ENCODE assay signal across 8 cellular contexts in genomic region chr19:57813919-57814504, GRCh38. TPM values are rescaled to one million over a fixed set of nuclear protein-coding genes. Genes with fewer than 3 reads are reported as not detected.
DNase-seq lines count a peak whose midpoint lies in the region; ATAC-seq and TF ChIP-seq lines count a peak whose summit lies in the region.

No MANE protein-coding gene starts in this region.

- H3K27ac Mint-ChIP-seq in T-helper 1 cell treated with Interleukin-12 subunit alpha and Interleukin-12 subunit beta and Interleukin-4 antibody, amounts not matched to agents 30 μg/mL and 1 μg/mL, for 36 hours, result peak overlapping the region; percentile 93

- H3K4me3 Mint-ChIP-seq in T-helper 1 cell treated with Interleukin-12 subunit alpha and Interleukin-12 subunit beta and Interleukin-4 antibody, amounts not matched to agents 30 μg/mL and 1 μg/mL, for 36 hours, result peak overlapping the region; percentile 94

- H3K27me3 ChIP-seq in ascending aorta (no peaks in the 10 kb centered on the region), thoracic aorta (replicated peaks; ENCODE audit: insufficient read depth) (no peaks in the 10 kb centered on the region)

- peaks cover 35% of the 10 kb centered on the region for H3K4me1 Mint-ChIP-seq in T-helper 1 cell treated with Interleukin-12 subunit alpha and Interleukin-12 subunit beta and Interleukin-4 antibody, amounts not matched to agents 30 μg/mL and 1 μg/mL, for 36 hours (ENCODE audit: low read depth)

- peaks cover 10 to 18% of the 10 kb centered on the region in 2 donors for H3K36me3 ChIP-seq in ascending aorta
- peaks cover 3% of the 10 kb centered on the region for H3K36me3 ChIP-seq in thoracic aorta

- no peaks in the 10 kb centered on the region for H3K27me3 Mint-ChIP-seq in T-helper 1 cell treated with Interleukin-12 subunit alpha and Interleukin-12 subunit beta and Interleukin-4 antibody, amounts not matched to agents 30 μg/mL and 1 μg/mL, for 36 hours (ENCODE audit: low read depth)

- H3K9me3 Mint-ChIP-seq in T-helper 1 cell treated with Interleukin-12 subunit alpha and Interleukin-12 subunit beta and Interleukin-4 antibody, amounts not matched to agents 30 μg/mL and 1 μg/mL, for 36 hours, result no peaks in the 10 kb centered on the region

- no peak for TF ChIP-seq CTCF in ascending aorta (IDR thresholded peaks at IDR 0.05)
- TF ChIP-seq CTCF in thoracic aorta (IDR thresholded peaks at IDR 0.05), result no peak

- no peaks in the 10 kb centered on the region for H3K9me3 ChIP-seq in ascending aorta
- H3K9me3 ChIP-seq in thoracic aorta, result no peaks in the 10 kb centered on the region

- ATAC-seq in left colon (peak; percentile 60), thoracic aorta (ENCODE audit: insufficient number of reproducible peaks, low FRiP score, low read depth) (no peak), GM18909 (IDR thresholded peaks at IDR 0.05; ENCODE audit: poor library complexity, unreplicated experiment) (no peak), HG02981 (IDR thresholded peaks at IDR 0.05; ENCODE audit: unreplicated experiment) (no peak)

- peaks cover 19% of the 10 kb centered on the region for H3K36me3 Mint-ChIP-seq in T-helper 1 cell treated with Interleukin-12 subunit alpha and Interleukin-12 subunit beta and Interleukin-4 antibody, amounts not matched to agents 30 μg/mL and 1 μg/mL, for 36 hours (ENCODE audit: low read depth)

- H3K27ac ChIP-seq in ascending aorta (peak overlapping the region; percentile 71 to 75), thoracic aorta (peak overlapping the region in 1 of 2 donors; percentile 72)

- H3K4me1 ChIP-seq in ascending aorta, result peaks cover 2 to 8% of the 10 kb centered on the region in 2 donors
- H3K4me1 ChIP-seq in thoracic aorta (ENCODE audit: control insufficient read depth in 1 of 2, low read depth in 2 of 2), result peaks cover 7 to 26% of the 10 kb centered on the region in 2 donors

- H3K4me3 ChIP-seq in ascending aorta (peak overlapping the region; percentile 85 to 87), thoracic aorta (peak overlapping the region; percentile 88)

- DNase-seq in T-helper 1 cell (no peak), ascending aorta (ENCODE audit: low spot score in 2 of 2) (no peak), left colon (peak; percentile 45 to 47), thoracic aorta (ENCODE audit: low spot score) (no peak), HuH-7 (ENCODE audit: low spot score) (no peak)

- intact Hi-C loops in ascending aorta (cut with DNase I), result loop anchor here (2.0 to 5.0 kb wide), 4 partner anchors 67 to 1217 kb away; partner anchors contain the start of genes ZNF416, ZNF417, ZNF71 and ZNF776
- intact Hi-C loops in left colon (cut with DNase I, micrococcal nuclease), result no loop called here

RNA-seq across cellular contexts. Expression of gene ZNF552, which starts 0.7 kb away (rescaled TPM):
- total RNA-seq in ascending aorta, result 6.9 TPM
- 10 to 100 TPM; 24.1 to 31.7 TPM for total RNA-seq in left colon
- total RNA-seq in thoracic aorta, result 10 to 100 TPM in 1 of 2 donors, 1 to 10 TPM in 1; 9.6 to 23.9 TPM

RNA-seq across cellular contexts. Expression of gene ZNF587B, which starts 16.1 kb away (rescaled TPM):
- 7.8 TPM for total RNA-seq in ascending aorta
- 10 to 100 TPM; 13.0 to 22.4 TPM for total RNA-seq in left colon
- 10 to 100 TPM; 11.9 to 35.8 TPM for total RNA-seq in thoracic aorta

RNA-seq across cellular contexts. Expression of gene ZNF587, which starts 35.6 kb away (rescaled TPM):
- total RNA-seq in ascending aorta (12.9 TPM), left colon (10 to 100 TPM; 50.5 to 64.8 TPM), thoracic aorta (10 to 100 TPM; 18.3 to 29.7 TPM)

RNA-seq across cellular contexts. Expression of gene ZNF586, which starts 44.5 kb away (rescaled TPM):
- total RNA-seq in ascending aorta (1.4 TPM), left colon (10 to 100 TPM; 13.0 to 15.2 TPM), thoracic aorta (10 to 100 TPM in 1 of 2 donors, 1 to 10 TPM in 1; 8.7 to 15.4 TPM)

Comparison
In these comparisons a context has a peak if more than half of its experiments do, and no peak if none do; other contexts are left out.
1. DNase-seq: peak in left colon (2 of 2); none in T-helper 1 cell (0 of 5), ascending aorta (0 of 2), thoracic aorta (single experiment) and HuH-7 (single experiment).